32 cellular contexts compared by ENCODE assay signal in genomic region chr1:160669276-160669675, GRCh38. TPM values are rescaled to one million over a fixed set of nuclear protein-coding genes. Genes with fewer than 3 reads are reported as not detected.
"Had no signal": no experiment of that assay in that cellular context is flagged by ENCODE, and none has a peak within 500 bp of the region (broad histone marks: within the 10 kb centered on the region; RNA-seq: fewer than 3 reads in every experiment).

No MANE protein-coding gene starts in this region.

- H3K9me3 ChIP-seq: gastrocnemius medialis, lower lobe of right lung, mucosa of descending colon had no signal

- H3K4me3 ChIP-seq: coronary artery, dorsolateral prefrontal cortex, esophagus squamous epithelium, gastrocnemius medialis, heart right ventricle, left lung, lower lobe of right lung, mucosa of descending colon had no signal

- DNase-seq: dermis blood vessel endothelial cell; dorsolateral prefrontal cortex; effector CD4-positive, alpha-beta T cell; effector memory CD4-positive, alpha-beta T cell; erythroblast; esophagus squamous epithelium; foreskin fibroblast; foreskin melanocyte; gastrocnemius medialis; glutamatergic neuron; head of caudate nucleus; heart right ventricle; hippocampal formation; left cardiac atrium; left ventricle myocardium superior; lower lobe of right lung; mesenchymal stem cell; mucosa of descending colon; naive B cell; naive thymus-derived CD8-positive, alpha-beta T cell had no signal

- H3K4me1 Mint-ChIP-seq: mesothelial cell of epicardium had no signal

- H3K27ac Mint-ChIP-seq: mesothelial cell of epicardium; naive thymus-derived CD8-positive, alpha-beta T cell had no signal

- H3K4me1 ChIP-seq: gastrocnemius medialis had no signal

- ATAC-seq: esophagus mucosa; gastrocnemius medialis; heart right ventricle; left cardiac atrium; left lung; left ventricle myocardium superior; lower lobe of right lung; mucosa of descending colon; naive thymus-derived CD8-positive, alpha-beta T cell had no signal

- FAIRE-seq: endometrium, islet of Langerhans, keratinocyte had no signal

- H3K36me3 Mint-ChIP-seq: mesothelial cell of epicardium had no signal

- H3K27me3 Mint-ChIP-seq: naive B cell; naive thymus-derived CD8-positive, alpha-beta T cell had no signal

- H3K27ac ChIP-seq: coronary artery, dorsolateral prefrontal cortex, epithelial cell of prostate, esophagus squamous epithelium, gastrocnemius medialis, heart right ventricle, left lung, lower lobe of right lung had no signal

- H3K36me3 ChIP-seq: esophagus squamous epithelium, gastrocnemius medialis, heart right ventricle, left lung, lower lobe of right lung had no signal

- H3K27me3 ChIP-seq: esophagus squamous epithelium, left lung had no signal

- H3K4me3 Mint-ChIP-seq: mesothelial cell of epicardium; naive B cell; naive thymus-derived CD8-positive, alpha-beta T cell had no signal

RNA-seq across cellular contexts. Expression of gene SLAMF1, which starts 22.4 kb away (rescaled TPM):
- total RNA-seq: dermis blood vessel endothelial cell, gastrocnemius medialis, glomerular endothelial cell, kidney epithelial cell, lung microvascular endothelial cell, mesothelial cell of epicardium, myocyte had no signal
- polyA plus RNA-seq: keratinocyte had no signal

RNA-seq across cellular contexts. Expression of gene CD48, which starts 42.3 kb away (rescaled TPM):
- total RNA-seq: dermis blood vessel endothelial cell, glomerular endothelial cell, kidney epithelial cell, lung microvascular endothelial cell, myocyte had no signal
